8 cellular contexts compared by ENCODE assay signal in genomic region chr1:201254625-201255469, GRCh38. TPM values are rescaled to one million over a fixed set of nuclear protein-coding genes. Genes with fewer than 3 reads are reported as not detected.
DNase-seq lines count a peak whose midpoint lies in the region; ATAC-seq and TF ChIP-seq lines count a peak whose summit lies in the region.

No MANE protein-coding gene starts in this region.

- ATAC-seq in activated naive CD4-positive, alpha-beta T cell treated with anti-CD3 and anti-CD28 coated beads, Interleukin-2, amount 50 U/mL, for 72 hours = peak; percentile 64 to 68
- ATAC-seq in left ventricle myocardium superior (peak; percentile 85), HG03521 (IDR thresholded peaks at IDR 0.05; ENCODE audit: unreplicated experiment) (no peak)

- peak; percentile 30 for DNase-seq in COR-L47 (lab: John Stamatoyannopoulos, UW)
- DNase-seq in HFFc6 = no peak
- DNase-seq in SK-N-SH = peak; percentile 97
- peak in 1 of 2 donors; percentile 91 for DNase-seq in activated naive CD4-positive, alpha-beta T cell treated with anti-CD3 and anti-CD28 coated beads, Interleukin-2, amount 50 U/mL, for 72 hours (ENCODE audit: low spot score in 2 of 2)
- peak; percentile 78 for DNase-seq in left ventricle myocardium superior
- DNase-seq in sigmoid colon = no peak
- no peak for DNase-seq in NCI-H2029 treated with DMSO at 0.1 percent for 48 hours (lab: John Stamatoyannopoulos, UW)

- no peak overlapping the region for H3K9ac ChIP-seq in SK-N-SH

- H3K27ac ChIP-seq in SK-N-SH (ENCODE audit: low read depth in 2 of 2, low read length in 1 of 2) (no peak overlapping the region), sigmoid colon (no peak overlapping the region)

- H3K36me3 Mint-ChIP-seq in HFFc6 (ENCODE audit: low read depth) = no peaks in the 10 kb centered on the region
- no peaks in the 10 kb centered on the region for H3K36me3 Mint-ChIP-seq in activated naive CD4-positive, alpha-beta T cell treated with anti-CD3 and anti-CD28 coated beads, Interleukin-2, amount 50 U/mL, for 72 hours

- no peak overlapping the region for H3K4me3 Mint-ChIP-seq in HFFc6

- H3K4me3 ChIP-seq in SK-N-SH (ENCODE audit: low read depth in 2 of 2, low read length in 1 of 2) (no peak overlapping the region), sigmoid colon (no peak overlapping the region)

- TF ChIP-seq CTCF in HFFc6 (IDR thresholded peaks at IDR 0.05) = peak; percentile 100
- peak; percentile 97 for TF ChIP-seq CTCF in SK-N-SH (IDR thresholded peaks at IDR 0.05)
- TF ChIP-seq CTCF in sigmoid colon (IDR thresholded peaks at IDR 0.05) = peak; percentile 81 to 96 (median 94)

- H3F3A ChIP-seq in SK-N-SH (replicated peaks; ENCODE audit: insufficient read depth) = no peaks in the 10 kb centered on the region

- no peak for TF ChIP-seq EP300 in SK-N-SH (IDR thresholded peaks at IDR 0.05; ENCODE audit: borderline replicate concordance in 1 of 2, low read depth in 1 of 2, low read length in 1 of 2)
- TF ChIP-seq EP300 in sigmoid colon (IDR thresholded peaks at IDR 0.05) = no peak

- H3K9me3 Mint-ChIP-seq in HFFc6 = no peaks in the 10 kb centered on the region
- H3K9me3 Mint-ChIP-seq in activated naive CD4-positive, alpha-beta T cell treated with anti-CD3 and anti-CD28 coated beads, Interleukin-2, amount 50 U/mL, for 72 hours = no peaks in the 10 kb centered on the region

- H3K36me3 ChIP-seq in SK-N-SH (replicated peaks in 1 of 2; ENCODE audit: control insufficient read depth in 1 of 2, insufficient read depth in 2 of 2, low read length in 1 of 2) = no peaks in the 10 kb centered on the region
- no peaks in the 10 kb centered on the region for H3K36me3 ChIP-seq in sigmoid colon

- H3K4me1 Mint-ChIP-seq in HFFc6 (ENCODE audit: low read depth) = no peaks in the 10 kb centered on the region

- peaks cover 0 to 11% of the 10 kb centered on the region in 2 experiments; a peak in 1 of 4 replicates for H3K4me1 ChIP-seq in SK-N-SH (ENCODE audit: control insufficient read depth in 1 of 2, insufficient read depth in 2 of 2, low read depth in 1 of 2, low read length in 1 of 2)
- peaks cover 0 to 6% (median 4%) of the 10 kb centered on the region in 4 donors for H3K4me1 ChIP-seq in sigmoid colon

- 53% methylated on average over 13 of the region's 24 CpGs for WGBS in SK-N-SH (ENCODE audit: low lambda C conversion rate)
- 36 to 47% methylated on average over 24 of the region's 24 CpGs for whole genome bisulfite sequencing in sigmoid colon, 2 donors

- POLR2A ChIA-PET in SK-N-SH (lab: Yijun Ruan, JAX) = no interaction called here

- peaks cover 11% of the 10 kb centered on the region for H3K27me3 Mint-ChIP-seq in HFFc6 (ENCODE audit: insufficient read depth)

- H3K9me3 ChIP-seq in SK-N-SH (no peaks in the 10 kb centered on the region), sigmoid colon (no peaks in the 10 kb centered on the region)

- no peaks in the 10 kb centered on the region for H3K79me2 ChIP-seq in SK-N-SH (ENCODE audit: insufficient read depth)

- no peaks in the 10 kb centered on the region for H3K27me3 ChIP-seq in SK-N-SH (ENCODE audit: insufficient read depth)
- H3K27me3 ChIP-seq in sigmoid colon = peaks cover 6 to 19% (median 12%) of the 10 kb centered on the region in 3 donors

- peak; percentile 97 for TF ChIP-seq RAD21 in SK-N-SH (IDR thresholded peaks at IDR 0.05; ENCODE audit: low read length)

- intact Hi-C loops in left ventricle myocardium superior (cut with micrococcal nuclease) (loop anchor here (10.0 kb wide), 1 partner anchor 90 kb away; no protein-coding TSS in a partner anchor), sigmoid colon (cut with DNase I) (loop anchor here (1.0 to 5.0 kb wide), 3 partner anchors 106 to 257 kb away; no protein-coding TSS in a partner anchor)

- no peak overlapping the region for H2AFZ ChIP-seq in SK-N-SH (ENCODE audit: low read depth)

- H3K4me2 ChIP-seq in SK-N-SH = no peak overlapping the region

- CTCF ChIA-PET in SK-N-SH (lab: Yijun Ruan, JAX) = interaction anchor here (0.5 to 8.7 kb wide), 49 partner anchors 9 to 282 kb away, joined by 3 to 329 read pairs (median 6); partner anchors contain the start of genes TMEM9 and TNNT2

- TF ChIP-seq POLR2A in sigmoid colon (IDR thresholded peaks at IDR 0.05) = no peak

- H3K9me2 ChIP-seq in SK-N-SH = no peaks in the 10 kb centered on the region

- H4K20me1 ChIP-seq in SK-N-SH (ENCODE audit: insufficient read depth) = no peaks in the 10 kb centered on the region

- no peak overlapping the region for H3K27ac Mint-ChIP-seq in HFFc6
- H3K27ac Mint-ChIP-seq in activated naive CD4-positive, alpha-beta T cell treated with anti-CD3 and anti-CD28 coated beads, Interleukin-2, amount 50 U/mL, for 72 hours = no peak overlapping the region

TF ChIP-seq in SK-N-SH, 30 proteins besides CTCF, POLR2A, EP300 and RAD21:
- TF ChIP-seq YY1 (IDR thresholded peaks at IDR 0.05; ENCODE audit: low read depth) (no peak), SMC3 (IDR thresholded peaks at IDR 0.05; ENCODE audit: low read depth, low read length) (peak; percentile 98), RCOR1 (IDR thresholded peaks at IDR 0.05; ENCODE audit: low read length) (0 out of 2 replicates have a peak, but pooled peaks have one; percentile 45), REST (IDR thresholded peaks at IDR 0.05; ENCODE audit: low read depth, low read length) (no peak)

RNA-seq across cellular contexts. Expression of gene PKP1, which starts 28.5 kb away (rescaled TPM):
- total RNA-seq in HFFc6 (2021; fragmentation: NEBNext Ultra II Directional; extraction: Animal tissue kit (Norgen Biotek cat#: 25700)) = not detected
- polyA plus RNA-seq in SK-N-SH (2012; rRNA removed) (not detected in 2 replicates), sigmoid colon (under 1 TPM; under 0.01 to 0.60 (median 0.48) TPM)
- polyA plus RNA-seq in SK-N-SH (2012; cell fraction: cytosol; rRNA removed) = not detected in 2 replicates
- not detected in 2 replicates for polyA plus RNA-seq in SK-N-SH (2012; cell fraction: nucleus; rRNA removed)
- not detected for total RNA-seq in activated naive CD4-positive, alpha-beta T cell treated with anti-CD3 and anti-CD28 coated beads, Interleukin-2, amount 50 U/mL, for 72 hours
- total RNA-seq in left ventricle myocardium superior (0.25 TPM), sigmoid colon (under 1 TPM in 2 of 4 donors, not detected in 2; under 0.01 to 0.16 TPM)

Comparison
In these comparisons a context has a peak if more than half of its experiments do, and no peak if none do; other contexts are left out.
1. DNase-seq: peak in COR-L47 (single experiment), SK-N-SH (single experiment) and left ventricle myocardium superior (single experiment); none in HFFc6 (single experiment), sigmoid colon (single experiment) and NCI-H2029 treated with DMSO at 0.1 percent for 48 hours (single experiment).
2. Peak in every context shown above with its lines, with median percentiles within 50 percentile points of each other: CTCF ChIP-seq.